ENCODE assay signal across 34 cellular contexts in genomic region chr11:76493040-76493439, GRCh38.
"Had no signal": no experiment of that assay in that cellular context is flagged by ENCODE, and none has a peak within 500 bp of the region (broad histone marks: within the 10 kb centered on the region; RNA-seq: fewer than 3 reads in every experiment).

No MANE protein-coding gene starts in this region.

- DNase-seq: Karpas-422, Kasumi-1, MG63, MM.1S, MV-4-11, NCI-H1048, NCI-H1092, NCI-H1092 treated with DMSO at 0.1 percent for 48 hours, NCI-H1105, NCI-H1105 treated with DMSO at 0.1 percent for 48 hours, NCI-H1417, NCI-H1417 treated with DMSO at 0.1 percent for 48 hours, NCI-H1436, NCI-H1436 treated with DMSO at 0.1 percent for 48 hours, NCI-H146, NCI-H1694, NCI-H1694 treated with DMSO at 0.1 percent for 48 hours, NCI-H187, NCI-H187 treated with DMSO at 0.1 percent for 48 hours, NCI-H1930, NCI-H2029, NCI-H2029 treated with DMSO at 0.1 percent for 48 hours, NCI-H2081, NCI-H2081 treated with DMSO at 0.1 percent for 48 hours, NCI-H2107, NCI-H2171, NCI-H2171 treated with DMSO at 0.1 percent for 48 hours, NCI-H226, NCI-H345, NCI-H446, NCI-H446 treated with DMSO at 0.1 percent for 48 hours, NCI-H510A, NCI-H510A treated with DMSO at 0.1 percent for 48 hours, NCI-H524 had no signal

- H3K4me3 ChIP-seq: MG63 had no signal

- H3K27me3 ChIP-seq: MG63 had no signal
